Comparison of ENCODE assay signal across 27 cellular contexts in the genomic region with DNA sequence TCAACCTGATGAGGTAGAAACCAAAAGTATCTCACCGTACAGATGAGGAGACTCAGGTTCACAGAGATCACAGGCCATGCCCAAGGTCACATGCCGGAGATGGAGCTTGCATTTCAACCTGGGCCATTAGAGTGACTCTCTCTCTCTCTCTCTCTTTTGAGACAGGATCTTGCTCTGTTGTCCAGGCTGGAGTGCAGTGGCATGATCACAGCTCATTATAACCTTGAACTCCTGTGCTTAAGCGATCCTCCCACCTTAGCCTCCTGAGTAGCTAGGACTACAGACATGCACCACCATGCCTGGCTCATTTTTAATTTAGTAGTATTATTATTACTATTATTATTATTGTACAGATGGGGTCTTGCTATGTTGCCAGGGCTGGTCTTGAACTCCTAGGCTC.
"Had no signal": no experiment of that assay in that cellular context is flagged by ENCODE, and none has a peak within 500 bp of the region (broad histone marks: within the 10 kb centered on the region; RNA-seq: fewer than 3 reads in every experiment).

No MANE protein-coding gene starts in this region.

- H3K27me3 ChIP-seq: testis, thyroid gland, tibial artery, transverse colon, upper lobe of left lung, upper lobe of right lung, uterus, vagina had no signal

- DNase-seq: stimulated activated CD4-positive, alpha-beta T cell treated with anti-CD3 and anti-CD28 coated beads, Interleukin-2, amount 100 ng/mL, for 48 hours; stimulated activated CD4-positive, alpha-beta T cell treated with anti-CD3 and anti-CD28 coated beads, Interleukin-4, amount 100 ng/mL, for 1 hour; stimulated activated CD4-positive, alpha-beta T cell treated with anti-CD3 and anti-CD28 coated beads, Interleukin-4, amount 100 ng/mL, for 24 hours; stimulated activated CD4-positive, alpha-beta T cell treated with anti-CD3 and anti-CD28 coated beads, Interleukin-4, amount 100 ng/mL, for 4 hours; stimulated activated CD8-positive, alpha-beta memory T cell treated with anti-CD3 and anti-CD28 coated beads, Interleukin-4, amount 100 ng/mL, for 48 hours; stimulated activated naive B cell treated with anti-CD40 and anti-IgM and Interleukin-4, amounts not matched to agents 10 μg/mL and 1 μg/mL and 100 μg/mL, for 72 hours; stimulated activated naive CD4-positive, alpha-beta T cell; stimulated activated naive CD4-positive, alpha-beta T cell treated with Interleukin-2 at 50 U/mL for 16 hours; stimulated activated naive CD8-positive, alpha-beta T cell treated with anti-CD3 and anti-CD28 coated beads, Interleukin-15, amount 100 ng/mL, for 72 hours; stimulated activated naive CD8-positive, alpha-beta T cell treated with anti-CD3 and anti-CD28 coated beads, Interleukin-15, Interleukin-2, amounts not matched to agents 100 U/mL and 50 U/mL, for 24 hours; stomach; substantia nigra; testis; thyroid gland; tibial artery; transverse colon; trophoblast cell; upper lobe of left lung; upper lobe of right lung; uterus had no signal

- H3K4me3 ChIP-seq: stomach, suprapubic skin, testis, thoracic aorta, thyroid gland, tibial artery, tibial nerve, transverse colon, upper lobe of left lung, upper lobe of right lung, uterus, vagina had no signal

- ATAC-seq: stimulated activated effector memory CD8-positive, alpha-beta T cell treated with anti-CD3 and anti-CD28 coated beads, Interleukin-12 subunit alpha, Interleukin-12 subunit beta, amount 100 ng/mL, for 72 hours; stimulated activated memory B cell treated with anti-CD40 and anti-IgM and Interleukin-4, amounts not matched to agents 10 μg/mL and 1 μg/mL and 100 μg/mL, for 72 hours; stimulated activated naive B cell treated with anti-CD40 and anti-IgM and Interleukin-4, amounts not matched to agents 10 μg/mL and 1 μg/mL and 100 μg/mL, for 72 hours; stimulated activated naive CD8-positive, alpha-beta T cell treated with anti-CD3 and anti-CD28 coated beads, Interleukin-15, amount 100 ng/mL, for 72 hours; stimulated activated naive CD8-positive, alpha-beta T cell treated with anti-CD3 and anti-CD28 coated beads, Interleukin-15, Interleukin-2, amounts not matched to agents 100 U/mL and 50 U/mL, for 24 hours; upper lobe of right lung had no signal

- FAIRE-seq: urothelium cell line had no signal

- H3K36me3 ChIP-seq: stomach, suprapubic skin, thoracic aorta, thyroid gland, tibial artery, tibial nerve, transverse colon, upper lobe of left lung, upper lobe of right lung, uterus, vagina had no signal

- H3K27ac ChIP-seq: stomach, suprapubic skin, testis, thoracic aorta, thyroid gland, tibial artery, tibial nerve, transverse colon, upper lobe of left lung, upper lobe of right lung, uterus, vagina had no signal

- H3K9me3 ChIP-seq: stomach, suprapubic skin, testis, thoracic aorta, thyroid gland, tibial artery, tibial nerve, transverse colon, upper lobe of left lung, upper lobe of right lung, uterus, vagina had no signal
